ENCODE assay signal across 33 cellular contexts in the genomic region with DNA sequence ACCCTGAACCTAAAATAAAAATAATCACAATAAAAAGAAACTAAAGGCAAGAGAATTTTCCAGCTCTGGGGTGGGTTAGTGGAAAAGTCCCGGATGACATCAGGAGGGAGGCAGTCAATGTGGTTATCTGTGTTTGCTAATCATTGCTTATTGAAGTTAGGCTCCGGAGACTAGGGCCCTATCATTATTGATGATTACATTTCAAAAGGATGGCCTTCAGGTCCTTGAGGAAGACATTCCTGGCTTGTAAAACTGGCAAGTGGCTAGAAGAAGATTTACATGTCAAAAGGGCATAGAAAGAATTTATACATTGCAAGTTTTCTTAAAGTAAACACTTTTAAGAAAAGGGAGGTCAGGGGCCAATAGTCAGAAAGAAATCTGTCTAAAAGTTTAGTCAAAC.
"Had no signal": no experiment of that assay in that cellular context is flagged by ENCODE, and none has a peak within 500 bp of the region (broad histone marks: within the 10 kb centered on the region; RNA-seq: fewer than 3 reads in every experiment).

No MANE protein-coding gene starts in this region.

- H3K27me3 ChIP-seq: breast epithelium, esophagus squamous epithelium, gastrocnemius medialis, hepatocyte, ovary, right lobe of liver, stomach, thyroid gland had no signal

- H3K27ac ChIP-seq: breast epithelium, epithelial cell of prostate, esophagus squamous epithelium, gastrocnemius medialis, hepatocyte, lower lobe of right lung, ovary, right lobe of liver, stomach, thyroid gland, VCaP had no signal

- H3K36me3 ChIP-seq: breast epithelium, esophagus squamous epithelium, gastrocnemius medialis, lower lobe of right lung, ovary, right lobe of liver, stomach, thyroid gland had no signal

- ATAC-seq: activated CD4-positive, CD25-positive, alpha-beta regulatory T cell treated with anti-CD3 and anti-CD28 coated beads, Interleukin-2, amount 50 U/mL, for 24 hours; activated T-helper 17 cell treated with anti-CD3 and anti-CD28 coated beads, Interleukin-2, amount 50 U/mL, for 72 hours; gastrocnemius medialis; left lobe of liver; lower lobe of right lung; mucosa of descending colon; natural killer cell treated with Interleukin-12 subunit alpha and Interleukin-12 subunit beta and Interleukin-15 and Interleukin-18, amount 100 ng/mL, for 72 hours; right lobe of liver; stimulated activated effector memory CD8-positive, alpha-beta T cell treated with anti-CD3 and anti-CD28 coated beads, Interleukin-12 subunit alpha, Interleukin-12 subunit beta, amount 100 ng/mL, for 72 hours had no signal

- H3K4me1 Mint-ChIP-seq: activated T-helper 17 cell treated with anti-CD3 and anti-CD28 coated beads, Interleukin-2, amount 50 U/mL, for 72 hours; stimulated activated effector memory CD8-positive, alpha-beta T cell treated with anti-CD3 and anti-CD28 coated beads, Interleukin-12 subunit alpha, Interleukin-12 subunit beta, amount 100 ng/mL, for 72 hours had no signal

- H3K9me3 ChIP-seq: breast epithelium, esophagus squamous epithelium, gastrocnemius medialis, lower lobe of right lung, mucosa of descending colon, ovary, right lobe of liver, stomach, thyroid gland had no signal

- H3K4me3 ChIP-seq: breast epithelium, esophagus squamous epithelium, gastrocnemius medialis, hepatocyte, lower lobe of right lung, mucosa of descending colon, ovary, right lobe of liver, stomach, thyroid gland had no signal

- H3K36me3 Mint-ChIP-seq: natural killer cell treated with Interleukin-12 subunit alpha and Interleukin-12 subunit beta and Interleukin-15 and Interleukin-18, amount 100 ng/mL, for 72 hours; stimulated activated effector memory CD8-positive, alpha-beta T cell treated with anti-CD3 and anti-CD28 coated beads, Interleukin-12 subunit alpha, Interleukin-12 subunit beta, amount 100 ng/mL, for 72 hours had no signal

- H3K4me2 ChIP-seq: hepatocyte had no signal

- H3K4me3 Mint-ChIP-seq: activated T-helper 17 cell treated with anti-CD3 and anti-CD28 coated beads, Interleukin-2, amount 50 U/mL, for 72 hours; natural killer cell treated with Interleukin-12 subunit alpha and Interleukin-12 subunit beta and Interleukin-15 and Interleukin-18, amount 100 ng/mL, for 72 hours; stimulated activated effector memory CD8-positive, alpha-beta T cell treated with anti-CD3 and anti-CD28 coated beads, Interleukin-12 subunit alpha, Interleukin-12 subunit beta, amount 100 ng/mL, for 72 hours; T-helper 1 cell treated with Interleukin-12 subunit alpha and Interleukin-12 subunit beta and Interleukin-4 antibody, amounts not matched to agents 30 μg/mL and 1 μg/mL, for 36 hours had no signal

- H3K4me1 ChIP-seq: breast epithelium, esophagus squamous epithelium, gastrocnemius medialis, lower lobe of right lung, right lobe of liver, thyroid gland had no signal

- H3K27me3 Mint-ChIP-seq: activated T-helper 17 cell treated with anti-CD3 and anti-CD28 coated beads, Interleukin-2, amount 50 U/mL, for 72 hours; natural killer cell treated with Interleukin-12 subunit alpha and Interleukin-12 subunit beta and Interleukin-15 and Interleukin-18, amount 100 ng/mL, for 72 hours; progenitor cell of endocrine pancreas had no signal

- H3K79me2 ChIP-seq: hepatocyte had no signal

- H2AFZ ChIP-seq: hepatocyte had no signal

- H3K27ac Mint-ChIP-seq: activated T-helper 17 cell treated with anti-CD3 and anti-CD28 coated beads, Interleukin-2, amount 50 U/mL, for 72 hours; natural killer cell treated with Interleukin-12 subunit alpha and Interleukin-12 subunit beta and Interleukin-15 and Interleukin-18, amount 100 ng/mL, for 72 hours; progenitor cell of endocrine pancreas; stimulated activated effector memory CD8-positive, alpha-beta T cell treated with anti-CD3 and anti-CD28 coated beads, Interleukin-12 subunit alpha, Interleukin-12 subunit beta, amount 100 ng/mL, for 72 hours; T-helper 1 cell treated with Interleukin-12 subunit alpha and Interleukin-12 subunit beta and Interleukin-4 antibody, amounts not matched to agents 30 μg/mL and 1 μg/mL, for 36 hours had no signal

- DNase-seq: activated CD4-positive, alpha-beta T cell treated with anti-CD3 and anti-CD28 coated beads for 48 hours; activated CD4-positive, alpha-beta T cell treated with anti-CD3 and anti-CD28 coated beads, Interleukin-2, amount 50 U/mL, for 48 hours; activated CD8-positive, alpha-beta memory T cell treated with anti-CD3 and anti-CD28 coated beads, Interleukin-2, amount 50 U/mL, for 4 hours; activated gamma-delta T cell treated with Interleukin-2 at 50 U/mL for 16 hours; activated naive CD4-positive, alpha-beta T cell treated with anti-CD3 and anti-CD28 coated beads, Interleukin-2, amount 50 U/mL, for 16 hours; activated T-cell treated with anti-CD3 and anti-CD28 coated beads, Interleukin-2, amount 50 U/mL, for 1 hour; amniotic stem cell; central memory CD4-positive, alpha-beta T cell; effector CD8-positive, alpha-beta T cell; esophagus squamous epithelium; gastrocnemius medialis; kidney; lower lobe of right lung; mucosa of descending colon; ovary; right lobe of liver; stimulated activated CD4-positive, alpha-beta T cell treated with anti-CD3 and anti-CD28 coated beads, Interleukin-12 subunit alpha, Interleukin-12 subunit beta, amount 100 ng/mL, for 4 hours; stimulated activated CD4-positive, alpha-beta T cell treated with anti-CD3 and anti-CD28 coated beads, Interleukin-4, amount 100 ng/mL, for 1 hour; stomach; SW 1271; T-helper 9 cell; thyroid gland had no signal
